In the genomic region with DNA sequence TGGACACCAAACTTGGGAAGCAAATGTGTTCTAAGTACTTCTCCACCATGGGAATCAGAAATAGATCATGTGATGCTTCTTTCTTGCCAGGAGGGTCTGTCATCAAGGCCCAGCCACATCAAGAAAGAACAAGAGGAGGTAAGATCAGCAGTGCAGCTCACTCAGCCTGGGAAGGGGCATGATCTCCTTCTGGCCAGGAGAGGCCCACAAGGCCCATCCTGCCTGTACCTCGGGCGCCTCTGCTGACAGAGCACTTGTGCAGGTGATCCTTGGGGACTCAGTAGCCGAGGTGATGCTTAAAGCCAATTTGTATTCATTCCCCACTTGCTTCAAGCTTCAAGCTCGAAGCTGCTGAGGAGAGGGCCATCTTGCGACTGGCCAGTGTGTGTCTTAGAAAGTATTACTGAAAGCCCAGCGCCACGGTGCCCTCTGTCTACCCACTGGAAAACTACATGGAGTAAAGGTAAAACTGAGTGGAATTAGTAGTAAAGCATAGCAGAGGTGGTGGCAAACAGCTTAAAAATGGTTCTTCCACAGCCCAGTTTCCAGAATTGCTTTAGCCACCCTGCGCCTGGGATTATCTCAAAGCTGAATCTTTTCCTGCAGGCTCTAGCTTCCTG, we compare ENCODE assay signal across 8 cellular contexts. TPM values are rescaled to one million over a fixed set of nuclear protein-coding genes. Genes with fewer than 3 reads are reported as not detected.
DNase-seq lines count a peak whose midpoint lies in the region; ATAC-seq and TF ChIP-seq lines count a peak whose summit lies in the region.

No MANE protein-coding gene starts in this region.

- no peak overlapping the region for H3K4me3 Mint-ChIP-seq in Calu3 (ENCODE audit: low read depth, unreplicated experiment)
- H3K4me3 Mint-ChIP-seq in chondrocyte (ENCODE audit: unreplicated experiment) = no peak overlapping the region
- no peak overlapping the region for H3K4me3 Mint-ChIP-seq in mesothelial cell of epicardium
- no peak overlapping the region for H3K4me3 Mint-ChIP-seq in activated naive CD8-positive, alpha-beta T cell treated with anti-CD3 and anti-CD28 coated beads for 36 hours

- H3K9me3 Mint-ChIP-seq in Calu3 (ENCODE audit: low read depth, unreplicated experiment) (no peaks in the 10 kb centered on the region), chondrocyte (ENCODE audit: low read depth) (no peaks in the 10 kb centered on the region), mesothelial cell of epicardium (no peaks in the 10 kb centered on the region)
- H3K9me3 Mint-ChIP-seq in activated naive CD8-positive, alpha-beta T cell treated with anti-CD3 and anti-CD28 coated beads for 36 hours = no peaks in the 10 kb centered on the region

- CTCF ChIA-PET in Calu3 (lab: Charles Lee) = no interaction called here

- peaks cover 20% of the 10 kb centered on the region for H3K27me3 Mint-ChIP-seq in Calu3 (ENCODE audit: unreplicated experiment)
- H3K27me3 Mint-ChIP-seq in chondrocyte (ENCODE audit: low read depth) = no peaks in the 10 kb centered on the region
- peaks cover 4% of the 10 kb centered on the region for H3K27me3 Mint-ChIP-seq in mesothelial cell of epicardium (ENCODE audit: low read depth)
- H3K27me3 Mint-ChIP-seq in activated naive CD8-positive, alpha-beta T cell treated with anti-CD3 and anti-CD28 coated beads for 36 hours = peaks cover 19% of the 10 kb centered on the region

- H3K36me3 Mint-ChIP-seq in Calu3 (ENCODE audit: insufficient read depth, unreplicated experiment) = peaks cover 4% of the 10 kb centered on the region
- peaks cover 37% of the 10 kb centered on the region for H3K36me3 Mint-ChIP-seq in chondrocyte (ENCODE audit: low read depth)
- H3K36me3 Mint-ChIP-seq in mesothelial cell of epicardium = peaks cover 15% of the 10 kb centered on the region
- peaks cover 9% of the 10 kb centered on the region for H3K36me3 Mint-ChIP-seq in activated naive CD8-positive, alpha-beta T cell treated with anti-CD3 and anti-CD28 coated beads for 36 hours

- TF ChIP-seq CTCF in Calu3 (IDR thresholded peaks at IDR 0.05; ENCODE audit: unreplicated experiment) (peak; percentile 20), chondrocyte (IDR thresholded peaks at IDR 0.05) (peak; percentile 71), mesothelial cell of epicardium (IDR thresholded peaks at IDR 0.05; ENCODE audit: unreplicated experiment) (no peak)

- intact Hi-C loops in Calu3 (cut with micrococcal nuclease; ENCODE audit: unreplicated experiment) = no loop called here

- H3K4me1 Mint-ChIP-seq in Calu3 (ENCODE audit: low read depth, unreplicated experiment) (peaks cover 19% of the 10 kb centered on the region), chondrocyte (ENCODE audit: low read depth) (peaks cover 24% of the 10 kb centered on the region), mesothelial cell of epicardium (peaks cover 15% of the 10 kb centered on the region)
- H3K4me1 Mint-ChIP-seq in activated naive CD8-positive, alpha-beta T cell treated with anti-CD3 and anti-CD28 coated beads for 36 hours = peaks cover 5% of the 10 kb centered on the region

- no TSS peak for BruUV-seq in Calu3 (replicated peaks; lab: Mats Ljungman, UMichigan)

- no peak overlapping the region for H3K27ac Mint-ChIP-seq in Calu3 (ENCODE audit: unreplicated experiment)
- H3K27ac Mint-ChIP-seq in chondrocyte (ENCODE audit: unreplicated experiment) = no peak overlapping the region
- H3K27ac Mint-ChIP-seq in mesothelial cell of epicardium = no peak overlapping the region
- no peak overlapping the region for H3K27ac Mint-ChIP-seq in activated naive CD8-positive, alpha-beta T cell treated with anti-CD3 and anti-CD28 coated beads for 36 hours

- ATAC-seq in GM21825 (IDR thresholded peaks at IDR 0.05; ENCODE audit: unreplicated experiment) (no peak), GM21381 (IDR thresholded peaks at IDR 0.05; ENCODE audit: unreplicated experiment) (no peak)

- DNase-seq in Calu3 = no peak
- DNase-seq in M059J (ENCODE audit: low read depth) = peak; percentile 32
- no peak for DNase-seq in chondrocyte (ENCODE audit: low spot score)
- peak; percentile 37 for DNase-seq in middle frontal gyrus (ENCODE audit: extremely low spot score, low spot score)
- no peak for DNase-seq in mesothelial cell of epicardium (ENCODE audit: low spot score in 2 of 2, unreplicated experiment in 2 of 2)
- DNase-seq in activated naive CD8-positive, alpha-beta T cell treated with anti-CD3 and anti-CD28 coated beads for 36 hours = no peak

RNA-seq across cellular contexts. Expression of gene RTRAF, which starts 26.2 kb away (rescaled TPM):
- 164 and 166 TPM in 2 replicates for total RNA-seq in Calu3 (2022)
- total RNA-seq in M059J (2014; rRNA removed; shearing (Covaris generic)) = 146 and 189 TPM in 2 replicates
- total RNA-seq in chondrocyte = 161 to 180 TPM (median 169 TPM) in 3 replicates
- total RNA-seq in mesothelial cell of epicardium = 183 to 197 TPM (median 193 TPM) in 3 replicates
- total RNA-seq in activated naive CD8-positive, alpha-beta T cell treated with anti-CD3 and anti-CD28 coated beads for 36 hours = 100 to 1,000 TPM; 235 to 243 TPM

RNA-seq across cellular contexts. Expression of gene NID2, which starts 53.3 kb away (rescaled TPM):
- total RNA-seq in Calu3 (2022) = not detected in 2 replicates
- 69.9 and 72.7 TPM in 2 replicates for total RNA-seq in M059J (2014; rRNA removed; shearing (Covaris generic))
- total RNA-seq in chondrocyte = 49.4 to 67.8 TPM (median 51.6 TPM) in 3 replicates
- total RNA-seq in mesothelial cell of epicardium = 103 to 124 TPM (median 120 TPM) in 3 replicates
- not detected for total RNA-seq in activated naive CD8-positive, alpha-beta T cell treated with anti-CD3 and anti-CD28 coated beads for 36 hours

Comparison
In these comparisons a context has a peak if more than half of its experiments do, and no peak if none do; other contexts are left out.
1. DNase-seq: peak in M059J (single experiment) and middle frontal gyrus (single experiment); none in Calu3 (single experiment), chondrocyte (single experiment), mesothelial cell of epicardium (0 of 2) and activated naive CD8-positive, alpha-beta T cell treated with anti-CD3 and anti-CD28 coated beads for 36 hours (single experiment).
2. RNA of gene NID2, which starts 53.3 kb away (total RNA-seq): 103 to 124 TPM in mesothelial cell of epicardium, 69.9 to 72.7 TPM in M059J and 49.4 to 67.8 TPM in chondrocyte; not detected in Calu3 and not detected in activated naive CD8-positive, alpha-beta T cell treated with anti-CD3 and anti-CD28 coated beads for 36 hours; every median in the first group is over 10 times any median in the second.